In genomic region chr13:23386533-23386932, GRCh38 we compare ENCODE assay signal across 12 cellular contexts. TPM values are rescaled to one million over a fixed set of nuclear protein-coding genes. Genes with fewer than 3 reads are reported as not detected.
A peak's percentile ranks its signal among the peaks of the same experiment; 100 is the strongest.
DNase-seq lines count a peak whose midpoint lies in the region; ATAC-seq and TF ChIP-seq lines count a peak whose summit lies in the region.
"Had no signal": no experiment of that assay in that cellular context is flagged by ENCODE, and none has a peak within 500 bp of the region (broad histone marks: within the 10 kb centered on the region; RNA-seq: fewer than 3 reads in every experiment).

No MANE protein-coding gene starts in this region.

- TF ChIP-seq POLR2A in vagina (IDR thresholded peaks at IDR 0.05) (no peak), lower leg skin (IDR thresholded peaks at IDR 0.05) (no peak)

- H3K4me1 ChIP-seq in vagina = no peaks in the 10 kb centered on the region
- H3K4me1 ChIP-seq: breast epithelium had no signal

- no peaks in the 10 kb centered on the region for H3K4me1 Mint-ChIP-seq in CD14-positive monocyte

- peaks cover 0 to 2% (median 0%) of the 10 kb centered on the region in 7 donors for H3K9me3 Mint-ChIP-seq in CD14-positive monocyte

- intact Hi-C loops in vagina (cut with DNase I) (no loop called here), lower leg skin (cut with DNase I; ENCODE audit: low total_unique reads) (no loop called here), CD14-positive monocyte (cut with micrococcal nuclease) (no loop called here)

- H3K27me3 Mint-ChIP-seq in CD14-positive monocyte (ENCODE audit: low read depth in 3 of 3) = peaks cover 0 to 5% (median 0%) of the 10 kb centered on the region in 3 donors

- DNase-seq in stimulated activated CD4-positive, alpha-beta T cell treated with anti-CD3 and anti-CD28 coated beads, Interleukin-15, amount 100 ng/mL, for 24 hours = peak; percentile 20
- DNase-seq in stimulated activated CD4-positive, alpha-beta T cell treated with anti-CD3 and anti-CD28 coated beads, Interleukin-2, amount 100 ng/mL, for 48 hours = no peak
- no peak for DNase-seq in vagina (ENCODE audit: extremely low spot score in 2 of 2)
- no peak for DNase-seq in lower leg skin (ENCODE audit: low spot score in 2 of 2)
- no peak for DNase-seq in CD14-positive monocyte (ENCODE audit: low spot score)
- no peak for DNase-seq in NCI-H1105 treated with DMSO at 0.1 percent for 48 hours (lab: John Stamatoyannopoulos, UW)
- DNase-seq: KG1, left ventricle myocardium superior had no signal

- no peak for TF ChIP-seq CTCF in vagina (IDR thresholded peaks at IDR 0.05)
- no peak for TF ChIP-seq CTCF in lower leg skin (IDR thresholded peaks at IDR 0.05)
- TF ChIP-seq CTCF in CD14-positive monocyte (IDR thresholded peaks at IDR 0.05) = no peak

- no peaks in the 10 kb centered on the region for H3K27me3 ChIP-seq in vagina
- H3K27me3 ChIP-seq: breast epithelium had no signal

- 95 to 96% methylated on average over 2 of the region's 2 CpGs for WGBS in lower leg skin, 2 donors

- H3K36me3 Mint-ChIP-seq in CD14-positive monocyte = peaks cover 0 to 2% of the 10 kb centered on the region in 2 donors

- H3K4me3 ChIP-seq in vagina = no peak overlapping the region
- H3K4me3 ChIP-seq in lower leg skin (ENCODE audit: low read depth, poor library complexity, severe bottlenecking) = no peak overlapping the region
- H3K4me3 ChIP-seq: breast epithelium, smooth muscle cell had no signal

- peak; percentile 53 for ATAC-seq in GM21717 (IDR thresholded peaks at IDR 0.05; ENCODE audit: unreplicated experiment)
- ATAC-seq in HG03432 (IDR thresholded peaks at IDR 0.05; ENCODE audit: unreplicated experiment) = peak; percentile 77
- ATAC-seq: left ventricle myocardium superior had no signal

- no peaks in the 10 kb centered on the region for H3K36me3 ChIP-seq in vagina
- H3K36me3 ChIP-seq: breast epithelium had no signal

- no peak overlapping the region for H3K27ac ChIP-seq in vagina
- H3K27ac ChIP-seq: breast epithelium had no signal

- H3K9me3 ChIP-seq in vagina = no peaks in the 10 kb centered on the region
- H3K9me3 ChIP-seq: breast epithelium had no signal

- no peak overlapping the region for H3K27ac Mint-ChIP-seq in CD14-positive monocyte

- H3K4me3 Mint-ChIP-seq in CD14-positive monocyte = no peak overlapping the region

RNA-seq across cellular contexts. Expression of gene SACS, which starts 47.0 kb away (rescaled TPM):
- total RNA-seq in vagina = 24.8 TPM
- 1 to 10 TPM; 2.4 to 5.0 (median 3.9) TPM for total RNA-seq in lower leg skin
- polyA plus RNA-seq in CD14-positive monocyte = 1 to 10 TPM; 1.7 to 2.2 TPM
